2 cellular contexts compared by ENCODE assay signal in the genomic region with DNA sequence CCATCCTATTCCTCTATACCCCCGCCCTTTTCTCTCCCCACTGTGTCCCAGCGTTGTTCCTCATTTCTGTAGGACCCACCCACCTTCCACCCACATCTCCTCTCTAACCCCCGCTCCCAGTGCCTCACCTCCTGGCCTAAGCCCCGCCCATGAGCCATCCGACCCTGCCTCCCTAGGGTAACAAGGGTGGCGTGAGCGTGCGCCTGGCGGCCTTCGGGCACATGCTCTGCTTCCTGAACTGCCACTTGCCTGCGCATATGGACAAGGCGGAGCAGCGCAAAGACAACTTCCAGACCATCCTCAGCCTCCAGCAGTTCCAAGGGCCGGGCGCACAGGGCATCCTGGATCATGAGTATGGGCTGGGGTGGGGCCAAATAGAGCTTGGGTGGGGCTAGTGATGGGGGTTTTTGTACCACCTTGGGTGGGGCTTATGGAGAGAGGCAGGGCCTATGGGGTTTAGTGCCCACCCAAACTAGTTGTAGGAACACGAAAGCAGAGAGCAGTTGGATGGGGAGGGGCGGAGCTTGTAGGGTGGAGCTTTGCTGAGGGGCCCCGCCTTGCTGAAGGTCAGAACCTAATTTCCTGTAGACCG.
TF ChIP-seq lines count a peak whose summit lies in the region.

No MANE protein-coding gene starts in this region.

TF ChIP-seq in IMR-90, 13 proteins besides CTCF, POLR2A, EP300 and RAD21:
- TF ChIP-seq, protein P1, sequence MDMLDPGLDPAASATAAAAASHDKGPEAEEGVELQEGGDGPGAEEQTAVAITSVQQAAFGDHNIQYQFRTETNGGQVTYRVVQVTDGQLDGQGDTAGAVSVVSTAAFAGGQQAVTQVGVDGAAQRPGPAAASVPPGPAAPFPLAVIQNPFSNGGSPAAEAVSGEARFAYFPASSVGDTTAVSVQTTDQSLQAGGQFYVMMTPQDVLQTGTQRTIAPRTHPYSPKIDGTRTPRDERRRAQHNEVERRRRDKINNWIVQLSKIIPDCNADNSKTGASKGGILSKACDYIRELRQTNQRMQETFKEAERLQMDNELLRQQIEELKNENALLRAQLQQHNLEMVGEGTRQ (IDR thresholded peaks at IDR 0.05; ENCODE audit: low read depth, low read length) = no peak

TF ChIP-seq in K562, 482 proteins besides CTCF, POLR2A, EP300 and RAD21:
- TF ChIP-seq STAG1 (CRISPR knock-in tag; IDR thresholded peaks at IDR 0.05; ENCODE audit: borderline replicate concordance) (no peak), EGR1 (conservative IDR thresholded peaks at IDR 0.05) (peak; percentile 61), NFXL1 (CRISPR knock-in tag; IDR thresholded peaks at IDR 0.05) (no peak), NRF1 (conservative IDR thresholded peaks at IDR 0.05 in 1 of 2, IDR thresholded peaks at IDR 0.05 in 1 of 2) (peak; percentile 71 to 77), RUNX1 (IDR thresholded peaks at IDR 0.05; ENCODE audit: low read depth) (no peak), U2AF1 (optimal IDR thresholded peaks at IDR 0.05; ENCODE audit: low read depth, low read length) (no peak), NCOA4 (IDR thresholded peaks at IDR 0.05; ENCODE audit: partially characterized antibody) (no peak), TBL1XR1 (IDR thresholded peaks at IDR 0.05; ENCODE audit: low read length in 2 of 2) (no peak), POLR3G (IDR thresholded peaks at IDR 0.05; ENCODE audit: extremely low read depth, insufficient read length, insufficient replicate concordance) (no peak), ZNF41 (CRISPR knock-in tag; conservative IDR thresholded peaks at IDR 0.05) (no peak)
- TF ChIP-seq, protein P2, sequence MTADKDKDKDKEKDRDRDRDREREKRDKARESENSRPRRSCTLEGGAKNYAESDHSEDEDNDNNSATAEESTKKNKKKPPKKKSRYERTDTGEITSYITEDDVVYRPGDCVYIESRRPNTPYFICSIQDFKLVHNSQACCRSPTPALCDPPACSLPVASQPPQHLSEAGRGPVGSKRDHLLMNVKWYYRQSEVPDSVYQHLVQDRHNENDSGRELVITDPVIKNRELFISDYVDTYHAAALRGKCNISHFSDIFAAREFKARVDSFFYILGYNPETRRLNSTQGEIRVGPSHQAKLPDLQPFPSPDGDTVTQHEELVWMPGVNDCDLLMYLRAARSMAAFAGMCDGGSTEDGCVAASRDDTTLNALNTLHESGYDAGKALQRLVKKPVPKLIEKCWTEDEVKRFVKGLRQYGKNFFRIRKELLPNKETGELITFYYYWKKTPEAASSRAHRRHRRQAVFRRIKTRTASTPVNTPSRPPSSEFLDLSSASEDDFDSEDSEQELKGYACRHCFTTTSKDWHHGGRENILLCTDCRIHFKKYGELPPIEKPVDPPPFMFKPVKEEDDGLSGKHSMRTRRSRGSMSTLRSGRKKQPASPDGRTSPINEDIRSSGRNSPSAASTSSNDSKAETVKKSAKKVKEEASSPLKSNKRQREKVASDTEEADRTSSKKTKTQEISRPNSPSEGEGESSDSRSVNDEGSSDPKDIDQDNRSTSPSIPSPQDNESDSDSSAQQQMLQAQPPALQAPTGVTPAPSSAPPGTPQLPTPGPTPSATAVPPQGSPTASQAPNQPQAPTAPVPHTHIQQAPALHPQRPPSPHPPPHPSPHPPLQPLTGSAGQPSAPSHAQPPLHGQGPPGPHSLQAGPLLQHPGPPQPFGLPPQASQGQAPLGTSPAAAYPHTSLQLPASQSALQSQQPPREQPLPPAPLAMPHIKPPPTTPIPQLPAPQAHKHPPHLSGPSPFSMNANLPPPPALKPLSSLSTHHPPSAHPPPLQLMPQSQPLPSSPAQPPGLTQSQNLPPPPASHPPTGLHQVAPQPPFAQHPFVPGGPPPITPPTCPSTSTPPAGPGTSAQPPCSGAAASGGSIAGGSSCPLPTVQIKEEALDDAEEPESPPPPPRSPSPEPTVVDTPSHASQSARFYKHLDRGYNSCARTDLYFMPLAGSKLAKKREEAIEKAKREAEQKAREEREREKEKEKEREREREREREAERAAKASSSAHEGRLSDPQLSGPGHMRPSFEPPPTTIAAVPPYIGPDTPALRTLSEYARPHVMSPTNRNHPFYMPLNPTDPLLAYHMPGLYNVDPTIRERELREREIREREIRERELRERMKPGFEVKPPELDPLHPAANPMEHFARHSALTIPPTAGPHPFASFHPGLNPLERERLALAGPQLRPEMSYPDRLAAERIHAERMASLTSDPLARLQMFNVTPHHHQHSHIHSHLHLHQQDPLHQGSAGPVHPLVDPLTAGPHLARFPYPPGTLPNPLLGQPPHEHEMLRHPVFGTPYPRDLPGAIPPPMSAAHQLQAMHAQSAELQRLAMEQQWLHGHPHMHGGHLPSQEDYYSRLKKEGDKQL (CRISPR knock-in tag; IDR thresholded peaks at IDR 0.05; ENCODE audit: borderline replicate concordance) = no peak
- TF ChIP-seq, protein P3, sequence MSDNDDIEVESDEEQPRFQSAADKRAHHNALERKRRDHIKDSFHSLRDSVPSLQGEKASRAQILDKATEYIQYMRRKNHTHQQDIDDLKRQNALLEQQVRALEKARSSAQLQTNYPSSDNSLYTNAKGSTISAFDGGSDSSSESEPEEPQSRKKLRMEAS (CRISPR knock-in tag; IDR thresholded peaks at IDR 0.05) = peak; percentile 79
TF ChIP-seq in K562: peak in this region for 3.
